ENCODE assay signal across 27 cellular contexts in the genomic region with DNA sequence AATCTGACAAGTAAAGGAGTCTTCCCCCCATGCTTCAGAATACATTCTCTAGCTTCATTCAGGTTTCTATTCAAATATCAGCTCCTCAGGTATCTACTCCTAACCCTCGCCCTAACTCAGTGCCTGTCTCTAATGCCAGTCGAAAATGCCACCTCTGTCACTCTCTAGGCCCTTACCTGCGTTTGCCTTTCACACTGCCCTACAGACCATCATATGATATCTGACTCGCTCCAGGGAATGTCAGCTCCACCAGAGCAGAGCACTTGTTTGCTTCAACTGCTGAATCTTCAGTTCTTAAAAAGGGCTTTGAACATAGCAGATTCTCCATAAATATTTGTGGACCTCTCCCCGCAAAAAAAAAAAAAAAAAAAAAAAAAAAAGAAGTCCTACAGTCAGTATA.
"Had no signal": no experiment of that assay in that cellular context is flagged by ENCODE, and none has a peak within 500 bp of the region (broad histone marks: within the 10 kb centered on the region; RNA-seq: fewer than 3 reads in every experiment).

No MANE protein-coding gene starts in this region.

- DNase-seq: activated CD4-positive, alpha-beta T cell treated with anti-CD3 and anti-CD28 coated beads for 36 hours; activated CD4-positive, alpha-beta T cell treated with anti-CD3 and anti-CD28 coated beads, Interleukin-2, amount 10 ng/mL, durations not matched to agents 7 days and 5 days; activated CD4-positive, alpha-beta T cell treated with anti-CD3 and anti-CD28 coated beads, Interleukin-2, amount 50 U/mL, for 48 hours; activated CD8-positive, alpha-beta memory T cell treated with anti-CD3 and anti-CD28 coated beads, Interleukin-2, amount 50 U/mL, for 4 hours; activated CD8-positive, alpha-beta T cell treated with anti-CD3 and anti-CD28 coated beads, Interleukin-2, amount 10 ng/mL, durations not matched to agents 7 days and 5 days; activated naive CD4-positive, alpha-beta T cell treated with anti-CD3 and anti-CD28 coated beads, Interleukin-2, amount 10 ng/mL, durations not matched to agents 7 days and 5 days; activated naive CD8-positive, alpha-beta T cell treated with anti-CD3 and anti-CD28 coated beads, Interleukin-2, amount 50 U/mL, for 24 hours; activated T-cell treated with anti-CD3 and anti-CD28 coated beads for 4 hours; activated T-cell treated with anti-CD3 and anti-CD28 coated beads, Interleukin-2, amount 50 U/mL, for 4 hours; anterior cingulate cortex; Kasumi-1; KG1; MG63; NCI-H1048; NCI-H1105 treated with DMSO at 0.1 percent for 48 hours; NCI-H1436; NCI-H1694; NCI-H1930; NCI-H2081 treated with DMSO at 0.1 percent for 48 hours; NCI-H345; NCI-H524 treated with DMSO at 0.1 percent for 48 hours; PC-3; SHP77; SJCRH30; T1000 had no signal

- ATAC-seq: activated CD4-positive, alpha-beta T cell treated with anti-CD3 and anti-CD28 coated beads for 36 hours; activated CD8-positive, alpha-beta T cell treated with anti-CD3 and anti-CD28 coated beads, Interleukin-2, amount 10 ng/mL, durations not matched to agents 7 days and 5 days; activated naive CD8-positive, alpha-beta T cell treated with anti-CD3 and anti-CD28 coated beads, Interleukin-2, amount 50 U/mL, for 24 hours; activated T-cell treated with anti-CD3 and anti-CD28 coated beads, Interleukin-2, amount 50 U/mL, for 4 hours; PC-3 had no signal

- H3K36me3 ChIP-seq: MG63, SJCRH30 had no signal

- H3K27me3 ChIP-seq: MG63 had no signal

- H3K4me3 ChIP-seq: MG63, SJCRH30, SK-N-MC had no signal

- H3K4me1 ChIP-seq: SJCRH30 had no signal

- H3K9me3 ChIP-seq: MG63, SJCRH30 had no signal

- H3K27ac ChIP-seq: RWPE1, SJCRH30, SK-N-MC had no signal
